In the genomic region with DNA sequence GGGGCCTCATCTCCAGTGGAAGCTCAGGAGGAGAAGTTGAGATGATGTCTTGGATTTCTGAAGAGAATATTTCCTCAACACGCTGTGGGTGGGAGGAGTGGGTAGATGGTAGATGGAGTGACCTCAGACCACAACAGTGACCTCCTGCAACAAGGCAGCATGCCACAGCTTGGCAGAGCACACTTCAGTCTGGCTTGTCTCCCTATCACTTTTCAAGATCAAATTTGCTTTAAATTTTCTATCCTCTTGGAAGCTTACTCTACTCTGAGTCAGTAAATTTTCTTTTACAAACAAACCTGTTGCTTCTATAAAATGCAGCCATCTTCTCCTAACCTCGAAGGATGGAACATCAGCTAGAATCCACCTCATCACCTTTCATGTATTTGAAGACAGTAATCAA, we compare ENCODE assay signal across 30 cellular contexts. TPM values are rescaled to one million over a fixed set of nuclear protein-coding genes. Genes with fewer than 3 reads are reported as not detected.
DNase-seq lines count a peak whose midpoint lies in the region; ATAC-seq and TF ChIP-seq lines count a peak whose summit lies in the region.
"Had no signal": no experiment of that assay in that cellular context is flagged by ENCODE, and none has a peak within 500 bp of the region (broad histone marks: within the 10 kb centered on the region; RNA-seq: fewer than 3 reads in every experiment).

No MANE protein-coding gene starts in this region.

- H3K4me1 ChIP-seq in adipocyte (ENCODE audit: control insufficient read depth, insufficient read depth, low read length) (no peaks in the 10 kb centered on the region), mesendoderm (ENCODE audit: control insufficient read depth, low read depth, low read length) (no peaks in the 10 kb centered on the region), osteoblast (ENCODE audit: insufficient read depth, low read length) (no peaks in the 10 kb centered on the region)
- H3K4me1 ChIP-seq: BLaER1 treated with 17β-estradiol and CSF1 and Interleukin-3, amounts not matched to agents 10 nM and 100 nM; esophagus muscularis mucosa; lower lobe of right lung had no signal

- no peak overlapping the region for H3K9ac ChIP-seq in adipocyte (ENCODE audit: low read length)
- H3K9ac ChIP-seq in mesendoderm (ENCODE audit: low read length) = no peak overlapping the region
- H3K9ac ChIP-seq: BLaER1 treated with 17β-estradiol and CSF1 and Interleukin-3, amounts not matched to agents 10 nM and 100 nM had no signal

- H3K27ac ChIP-seq in mesendoderm (ENCODE audit: low read depth, low read length) = no peak overlapping the region
- H3K27ac ChIP-seq in osteoblast (ENCODE audit: low read depth, low read length) = no peak overlapping the region
- H3K27ac ChIP-seq: BLaER1 treated with 17β-estradiol and CSF1 and Interleukin-3, amounts not matched to agents 10 nM and 100 nM; dorsolateral prefrontal cortex; esophagus muscularis mucosa; lower lobe of right lung had no signal

- no peak overlapping the region for H3K4ac ChIP-seq in mesendoderm (ENCODE audit: low read depth, low read length)

- no peak for TF ChIP-seq CTCF in osteoblast (IDR thresholded peaks at IDR 0.05; ENCODE audit: extremely low read depth, low read depth, low read length)

- H3K4me2 ChIP-seq in mesendoderm (ENCODE audit: low read length) (no peak overlapping the region), osteoblast (ENCODE audit: insufficient read depth, low read length) (no peak overlapping the region)
- H3K4me2 ChIP-seq: BLaER1 treated with 17β-estradiol and CSF1 and Interleukin-3, amounts not matched to agents 10 nM and 100 nM had no signal

- no CpG with 5 or more reads among the region's 2 CpGs for WGBS in mesendoderm (ENCODE audit: extremely low coverage, insufficient coverage, low lambda C conversion rate)

- no peaks in the 10 kb centered on the region for H4K20me1 ChIP-seq in osteoblast (ENCODE audit: insufficient read depth, low read length)
- H4K20me1 ChIP-seq: BLaER1 treated with 17β-estradiol and CSF1 and Interleukin-3, amounts not matched to agents 10 nM and 100 nM had no signal

- H3K23ac ChIP-seq in mesendoderm (ENCODE audit: low read length) = no peak overlapping the region

- H3K4me3 ChIP-seq in adipocyte (ENCODE audit: low read length) (no peak overlapping the region), mesendoderm (ENCODE audit: low read length) (no peak overlapping the region), osteoblast (ENCODE audit: insufficient read depth, low read length) (no peak overlapping the region)
- H3K4me3 ChIP-seq: BLaER1 treated with 17β-estradiol and CSF1 and Interleukin-3, amounts not matched to agents 10 nM and 100 nM; dorsolateral prefrontal cortex; esophagus muscularis mucosa; lower lobe of right lung; mucosa of descending colon had no signal

- H3K36me3 ChIP-seq in adipocyte (ENCODE audit: control insufficient read depth, insufficient read depth, low read length, severe bottlenecking) (peaks cover 31% of the 10 kb centered on the region), mesendoderm (ENCODE audit: control insufficient read depth, insufficient read depth, low read length) (no peaks in the 10 kb centered on the region), osteoblast (ENCODE audit: insufficient read depth, low read length) (no peaks in the 10 kb centered on the region)
- H3K36me3 ChIP-seq: lower lobe of right lung had no signal

- H3K27me3 ChIP-seq in adipocyte (replicated peaks; ENCODE audit: control insufficient read depth, insufficient read depth, low read length) (no peaks in the 10 kb centered on the region), mesendoderm (ENCODE audit: insufficient read depth, low read length, poor library complexity) (no peaks in the 10 kb centered on the region), osteoblast (ENCODE audit: insufficient read depth, low read length) (no peaks in the 10 kb centered on the region)
- H3K27me3 ChIP-seq: BLaER1 treated with 17β-estradiol and CSF1 and Interleukin-3, amounts not matched to agents 10 nM and 100 nM; dorsolateral prefrontal cortex; esophagus muscularis mucosa had no signal

- no peak overlapping the region for H3K56ac ChIP-seq in mesendoderm (ENCODE audit: low read length)

- H2BK120ac ChIP-seq in mesendoderm (ENCODE audit: low read depth, low read length) = no peak overlapping the region

- H3K9me3 ChIP-seq in adipocyte (ENCODE audit: control insufficient read depth, low read length) (no peaks in the 10 kb centered on the region), osteoblast (ENCODE audit: low read depth, low read length) (no peaks in the 10 kb centered on the region)
- H3K9me3 ChIP-seq: BLaER1 treated with 17β-estradiol and CSF1 and Interleukin-3, amounts not matched to agents 10 nM and 100 nM; esophagus muscularis mucosa; lower lobe of right lung; mucosa of descending colon had no signal

- H3K79me2 ChIP-seq in mesendoderm (ENCODE audit: control insufficient read depth, insufficient read depth, low read length) (no peaks in the 10 kb centered on the region), osteoblast (ENCODE audit: insufficient read depth, low read length) (no peaks in the 10 kb centered on the region)

- DNase-seq in EL (peak; percentile 69), MV-4-11 (lab: John Stamatoyannopoulos, UW) (peak; percentile 10), adipocyte (ENCODE audit: low read depth) (peak; percentile 22), myocyte (ENCODE audit: low read depth) (peak; percentile 63), mesendoderm (no peak), osteoblast (ENCODE audit: insufficient read length, low spot score, missing footprints) (no peak)
- DNase-seq: activated CD4-positive, alpha-beta T cell treated with anti-CD3 and anti-CD28 coated beads, Interleukin-2, amount 10 ng/mL, durations not matched to agents 7 days and 5 days; activated naive CD8-positive, alpha-beta T cell treated with anti-CD3 and anti-CD28 coated beads, Interleukin-2, amount 50 U/mL, for 24 hours; activated T-cell treated with anti-CD3 and anti-CD28 coated beads, Interleukin-2, amount 50 U/mL, for 1 hour; COR-L47; DMS53; dorsolateral prefrontal cortex; lower lobe of right lung; mucosa of descending colon; NCI-H1105; NCI-H2029 treated with DMSO at 0.1 percent for 48 hours; NCI-H526 treated with DMSO at 0.1 percent for 48 hours; SHP77 treated with DMSO at 0.1 percent for 48 hours; small intestine; stimulated activated naive B cell treated with anti-CD40 and anti-IgM and Interleukin-4, amounts not matched to agents 10 μg/mL and 1 μg/mL and 100 μg/mL, for 72 hours; substantia nigra; SW 1271; trophoblast cell had no signal

- no peak overlapping the region for H2AK5ac ChIP-seq in mesendoderm (ENCODE audit: low read length)

- no peak overlapping the region for H4K8ac ChIP-seq in mesendoderm (ENCODE audit: low read depth, low read length)

- ATAC-seq in HG03108 (IDR thresholded peaks at IDR 0.05; ENCODE audit: unreplicated experiment) = no peak
- ATAC-seq in GM19463 (IDR thresholded peaks at IDR 0.05; ENCODE audit: unreplicated experiment) = no peak
- ATAC-seq: activated naive CD8-positive, alpha-beta T cell treated with anti-CD3 and anti-CD28 coated beads, Interleukin-2, amount 50 U/mL, for 24 hours; HCT116; lower lobe of right lung; mucosa of descending colon; natural killer cell treated with Interleukin-12 subunit alpha and Interleukin-12 subunit beta and Interleukin-15 and Interleukin-18, amount 100 ng/mL, for 72 hours; Panc1; stimulated activated naive B cell treated with anti-CD40 and anti-IgM and Interleukin-4, amounts not matched to agents 10 μg/mL and 1 μg/mL and 100 μg/mL, for 72 hours had no signal

- H2BK15ac ChIP-seq in mesendoderm (replicated peaks; ENCODE audit: low read depth) = no peak overlapping the region

- H2BK5ac ChIP-seq in mesendoderm (ENCODE audit: low read length) = no peak overlapping the region

- no peaks in the 10 kb centered on the region for H3K79me1 ChIP-seq in mesendoderm (ENCODE audit: low read length)

- H3K18ac ChIP-seq in mesendoderm (ENCODE audit: low read length) = no peak overlapping the region

- H2AFZ ChIP-seq in osteoblast (ENCODE audit: low read length) = no peak overlapping the region

- H4K5ac ChIP-seq in mesendoderm (ENCODE audit: low read length) = no peak overlapping the region

RNA-seq across cellular contexts. Expression of a gene that starts 59.8 kb away (rescaled TPM):
- 30.2 and 38.6 TPM in 2 replicates for total RNA-seq in myocyte
- polyA plus RNA-seq in myocyte (2012) = 68.3 TPM
- 56.5 TPM for polyA plus RNA-seq in mesendoderm (2013, experiment 1 of 2)
- 53.2 TPM for polyA plus RNA-seq in mesendoderm (2013, experiment 2 of 2)
- total RNA-seq in osteoblast = 15.6 and 26.5 TPM in 2 replicates

Comparison
In these comparisons a context has a peak if more than half of its experiments do, and no peak if none do; other contexts are left out.
1. DNase-seq: peak in EL (single experiment), MV-4-11 (single experiment), adipocyte (single experiment) and myocyte (single experiment); none in mesendoderm (single experiment) and osteoblast (single experiment).